Comparison of ENCODE assay signal across 8 cellular contexts in genomic region chr10:92849234-92849525, GRCh38. TPM values are rescaled to one million over a fixed set of nuclear protein-coding genes. Genes with fewer than 3 reads are reported as not detected.
DNase-seq lines count a peak whose midpoint lies in the region; ATAC-seq, FAIRE-seq and TF ChIP-seq lines count a peak whose summit lies in the region.

No MANE protein-coding gene starts in this region.

- H3K27me3 ChIP-seq in H7 (ENCODE audit: control insufficient read depth, insufficient read depth, low read length) = peaks cover 18% of the 10 kb centered on the region
- no peaks in the 10 kb centered on the region for H3K27me3 ChIP-seq in liver (ENCODE audit: control insufficient read depth in 4 of 4, insufficient read depth in 4 of 4, low read length in 3 of 4)
- no peaks in the 10 kb centered on the region for H3K27me3 ChIP-seq in transverse colon

- 5% methylated on average over 7 of the region's 7 CpGs for WGBS in A549 (ENCODE audit: missing lambda C conversion rate)
- 1% methylated on average over 7 of the region's 7 CpGs for WGBS in liver
- 0 to 1% methylated on average over 5 to 7 of the region's 7 CpGs for WGBS in transverse colon (ENCODE audit: low coverage in 1 of 2), 2 donors

- peak overlapping the region; percentile 46 to 87 for H3K27ac Mint-ChIP-seq in activated naive CD4-positive, alpha-beta T cell treated with anti-CD3 and anti-CD28 coated beads, Interleukin-2, amount 50 U/mL, for 72 hours

- CTCF ChIA-PET in A549 (lab: Yijun Ruan, JAX) = interaction anchor here (1.2 to 2.5 kb wide), 4 partner anchors 13 to 159 kb away, joined by 3 to 12 read pairs (median 6); partner anchors contain the start of gene HHEX

- peaks cover 0 to 5% of the 10 kb centered on the region in 2 donors for H3K36me3 Mint-ChIP-seq in activated naive CD4-positive, alpha-beta T cell treated with anti-CD3 and anti-CD28 coated beads, Interleukin-2, amount 50 U/mL, for 72 hours

- H3K36me3 ChIP-seq in H7 (replicated peaks; ENCODE audit: control insufficient read depth, insufficient read depth, low read length) = no peaks in the 10 kb centered on the region
- no peaks in the 10 kb centered on the region for H3K36me3 ChIP-seq in liver (ENCODE audit: control insufficient read depth in 4 of 4, insufficient read depth in 3 of 4, low read depth in 1 of 4, low read length in 3 of 4)
- H3K36me3 ChIP-seq in transverse colon = no peaks in the 10 kb centered on the region

- peak overlapping the region in 1 of 2 donors; percentile 26 for H3K9ac ChIP-seq in liver (ENCODE audit: low read depth in 1 of 2, low read length in 2 of 2)

- TF ChIP-seq EP300 in A549 (IDR thresholded peaks at IDR 0.05) = no peak
- TF ChIP-seq EP300 in transverse colon (IDR thresholded peaks at IDR 0.05; ENCODE audit: low read depth) = no peak

- H3K27ac ChIP-seq in A549 (peak overlapping the region; percentile 95 to 99), liver (ENCODE audit: low read depth in 1 of 2, low read length in 2 of 2) (peak overlapping the region; percentile 82 to 90), transverse colon (peak overlapping the region; percentile 87 to 92 (median 88))

- H3K9me3 ChIP-seq in A549 (no peaks in the 10 kb centered on the region), liver (ENCODE audit: control insufficient read depth in 4 of 4, low read length in 3 of 4) (no peaks in the 10 kb centered on the region), transverse colon (no peaks in the 10 kb centered on the region)

- POLR2A ChIA-PET in A549 (lab: Yijun Ruan, JAX) = interaction anchor here (1.2 to 3.3 kb wide), 4 partner anchors 27 to 275 kb away, joined by 3 to 31 read pairs (median 8); partner anchors contain the start of genes HHEX and IDE

- no peak for TF ChIP-seq RAD21 in A549 (conservative IDR thresholded peaks at IDR 0.05 in 1 of 2, IDR thresholded peaks at IDR 0.05 in 1 of 2)
- TF ChIP-seq RAD21 in liver (IDR thresholded peaks at IDR 0.05) = no peak

- H3K4me1 ChIP-seq in A549 = peaks cover 18% of the 10 kb centered on the region
- H3K4me1 ChIP-seq in liver (ENCODE audit: control insufficient read depth in 4 of 4, insufficient read depth in 4 of 4, low read length in 3 of 4) = peaks cover 0 to 18% (median 15%) of the 10 kb centered on the region in 4 donors
- H3K4me1 ChIP-seq in transverse colon = peaks cover 5 to 19% (median 11%) of the 10 kb centered on the region in 4 donors

- H3K9me3 Mint-ChIP-seq in activated naive CD4-positive, alpha-beta T cell treated with anti-CD3 and anti-CD28 coated beads, Interleukin-2, amount 50 U/mL, for 72 hours = peaks cover 0 to 3% of the 10 kb centered on the region in 2 donors

- in situ Hi-C loops in transverse colon (cut with MboI; ENCODE audit: low pct_ligation_motif_present in 1 of 4, low pct_unique_long_range_greater_than_20kb in 1 of 4, low sequenced_read_pairs in 3 of 4) = no loop called here

- TF ChIP-seq POLR2A in A549 (IDR thresholded peaks at IDR 0.05; ENCODE audit: low read length) (no peak), transverse colon (IDR thresholded peaks at IDR 0.05) (no peak)

- no peak for TF ChIP-seq CTCF in A549 (IDR thresholded peaks at IDR 0.05)
- no peak for TF ChIP-seq CTCF in liver (IDR thresholded peaks at IDR 0.05; ENCODE audit: low read depth, low read length, missing input control)
- no peak for TF ChIP-seq CTCF in transverse colon (IDR thresholded peaks at IDR 0.05)

- H3K4me3 ChIP-seq in A549 (peak overlapping the region; percentile 99), H7 (ENCODE audit: insufficient read depth, low read depth, low read length) (peak overlapping the region; percentile 69), liver (ENCODE audit: low read depth in 1 of 3, low read length in 3 of 3) (peak overlapping the region; percentile 83 to 99 (median 89)), transverse colon (peak overlapping the region; percentile 46 to 97 (median 81))

- H3K4me2 ChIP-seq in A549 = peak overlapping the region; percentile 98

- DNase-seq in A549 (ENCODE audit: low read depth in 1 of 2, low spot score in 1 of 2) = peak in 1 of 2 experiments; percentile 26
- DNase-seq in H7 = no peak
- no peak for DNase-seq in activated naive CD4-positive, alpha-beta T cell treated with anti-CD3 and anti-CD28 coated beads, Interleukin-2, amount 50 U/mL, for 72 hours (ENCODE audit: low spot score in 2 of 2)
- DNase-seq in transverse colon = no peak
- no peak for DNase-seq in activated CD4-positive, CD25-positive, alpha-beta regulatory T cell treated with anti-CD3 and anti-CD28 coated beads, Interleukin-2, amount 50 U/mL, for 72 hours
- no peak for DNase-seq in ureter (ENCODE audit: low spot score)

- peak in 1 of 2 experiments; percentile 17; a peak in 3 of 6 replicates for ATAC-seq in A549
- peak in 1 of 2 donors; percentile 18 for ATAC-seq in activated naive CD4-positive, alpha-beta T cell treated with anti-CD3 and anti-CD28 coated beads, Interleukin-2, amount 50 U/mL, for 72 hours
- ATAC-seq in HG03135 (IDR thresholded peaks at IDR 0.05; ENCODE audit: unreplicated experiment) = no peak

- intact Hi-C loops in transverse colon (cut with DNase I; ENCODE audit: low total_unique reads) = no loop called here

- FAIRE-seq in A549 (lab: Jason Lieb, UNC) = no peak

TF ChIP-seq in A549, 52 proteins besides CTCF, POLR2A, EP300 and RAD21:
- no peak for TF ChIP-seq CHD4 (IDR thresholded peaks at IDR 0.05; ENCODE audit: borderline replicate concordance)
- no peak for TF ChIP-seq ESRRA (IDR thresholded peaks at IDR 0.05; ENCODE audit: borderline replicate concordance, low read length)
- TF ChIP-seq POLR2AphosphoS2 (conservative IDR thresholded peaks at IDR 0.05; ENCODE audit: low read length) = no peak

TF ChIP-seq in liver, 16 proteins besides CTCF, POLR2A, EP300 and RAD21:
- no peak for TF ChIP-seq FOXA2 (IDR thresholded peaks at IDR 0.05)
TF ChIP-seq in liver: peak in this region for 0.

RNA-seq across cellular contexts. Expression of gene EXOC6, which starts 0.9 kb away (rescaled TPM):
- polyA plus RNA-seq in A549 (2011; rRNA removed) (48.5 and 50.4 TPM in 2 replicates), A549 (2017; fragmentation: RNase III; extraction: RNeasy Plus Mini Kit Qiagen cat#74134 plus additional on column Dnase treatment) (16.8 to 20.2 TPM (median 17.3 TPM) in 3 replicates), liver (1 to 10 TPM; 6.5 to 6.7 TPM)
- 4.4 TPM in 2 replicates for polyA plus RNA-seq in A549 (2012; cell fraction: cytosol; rRNA removed)
- polyA plus RNA-seq in A549 (2012; cell fraction: nucleus; rRNA removed) = 3.2 and 4.0 TPM in 2 replicates
- 50.9 and 65.8 TPM in 2 replicates for polyA minus RNA-seq in A549 (2011; rRNA and poly(A)+ RNA removed)
- total RNA-seq in H7 (2014; rRNA removed; shearing (Covaris generic)) = 6.2 and 13.6 TPM in 2 replicates
- total RNA-seq in activated naive CD4-positive, alpha-beta T cell treated with anti-CD3 and anti-CD28 coated beads, Interleukin-2, amount 50 U/mL, for 72 hours = 10 to 100 TPM; 12.1 to 17.6 TPM
- total RNA-seq in liver (10 to 100 TPM; 10.2 to 35.4 TPM), transverse colon (10 to 100 TPM in 3 of 4 donors, 1 to 10 TPM in 1; 1.9 to 13.1 (median 11.6) TPM), ureter (16.6 TPM)
